10 cellular contexts compared by ENCODE assay signal in genomic region chrX:131288738-131289511, GRCh38. TPM values are rescaled to one million over a fixed set of nuclear protein-coding genes. Genes with fewer than 3 reads are reported as not detected.
DNase-seq lines count a peak whose midpoint lies in the region; ATAC-seq and TF ChIP-seq lines count a peak whose summit lies in the region.
"Had no signal": no experiment of that assay in that cellular context is flagged by ENCODE, and none has a peak within 500 bp of the region (broad histone marks: within the 10 kb centered on the region; RNA-seq: fewer than 3 reads in every experiment).

A gene with protein sequence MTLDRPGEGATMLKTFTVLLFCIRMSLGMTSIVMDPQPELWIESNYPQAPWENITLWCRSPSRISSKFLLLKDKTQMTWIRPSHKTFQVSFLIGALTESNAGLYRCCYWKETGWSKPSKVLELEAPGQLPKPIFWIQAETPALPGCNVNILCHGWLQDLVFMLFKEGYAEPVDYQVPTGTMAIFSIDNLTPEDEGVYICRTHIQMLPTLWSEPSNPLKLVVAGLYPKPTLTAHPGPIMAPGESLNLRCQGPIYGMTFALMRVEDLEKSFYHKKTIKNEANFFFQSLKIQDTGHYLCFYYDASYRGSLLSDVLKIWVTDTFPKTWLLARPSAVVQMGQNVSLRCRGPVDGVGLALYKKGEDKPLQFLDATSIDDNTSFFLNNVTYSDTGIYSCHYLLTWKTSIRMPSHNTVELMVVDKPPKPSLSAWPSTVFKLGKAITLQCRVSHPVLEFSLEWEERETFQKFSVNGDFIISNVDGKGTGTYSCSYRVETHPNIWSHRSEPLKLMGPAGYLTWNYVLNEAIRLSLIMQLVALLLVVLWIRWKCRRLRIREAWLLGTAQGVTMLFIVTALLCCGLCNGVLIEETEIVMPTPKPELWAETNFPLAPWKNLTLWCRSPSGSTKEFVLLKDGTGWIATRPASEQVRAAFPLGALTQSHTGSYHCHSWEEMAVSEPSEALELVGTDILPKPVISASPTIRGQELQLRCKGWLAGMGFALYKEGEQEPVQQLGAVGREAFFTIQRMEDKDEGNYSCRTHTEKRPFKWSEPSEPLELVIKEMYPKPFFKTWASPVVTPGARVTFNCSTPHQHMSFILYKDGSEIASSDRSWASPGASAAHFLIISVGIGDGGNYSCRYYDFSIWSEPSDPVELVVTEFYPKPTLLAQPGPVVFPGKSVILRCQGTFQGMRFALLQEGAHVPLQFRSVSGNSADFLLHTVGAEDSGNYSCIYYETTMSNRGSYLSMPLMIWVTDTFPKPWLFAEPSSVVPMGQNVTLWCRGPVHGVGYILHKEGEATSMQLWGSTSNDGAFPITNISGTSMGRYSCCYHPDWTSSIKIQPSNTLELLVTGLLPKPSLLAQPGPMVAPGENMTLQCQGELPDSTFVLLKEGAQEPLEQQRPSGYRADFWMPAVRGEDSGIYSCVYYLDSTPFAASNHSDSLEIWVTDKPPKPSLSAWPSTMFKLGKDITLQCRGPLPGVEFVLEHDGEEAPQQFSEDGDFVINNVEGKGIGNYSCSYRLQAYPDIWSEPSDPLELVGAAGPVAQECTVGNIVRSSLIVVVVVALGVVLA (N-terminal part only) (minus strand): TSS chrX:131289306. CDS start chrX:131286674, 2,632 bp downstream.

- CTCF ChIA-PET in Panc1 (lab: Charles Lee): no interaction called here

- H3K4me1 Mint-ChIP-seq in progenitor cell of endocrine pancreas (ENCODE audit: low read depth): peaks cover 12% of the 10 kb centered on the region
- H3K4me1 Mint-ChIP-seq: immature natural killer cell had no signal

- POLR2A ChIA-PET in Panc1 (lab: Charles Lee): no interaction called here

- no peaks in the 10 kb centered on the region for H3K9me3 Mint-ChIP-seq in progenitor cell of endocrine pancreas (ENCODE audit: low read depth)
- H3K9me3 Mint-ChIP-seq: immature natural killer cell had no signal

- no peaks in the 10 kb centered on the region for H3K27me3 Mint-ChIP-seq in progenitor cell of endocrine pancreas

- H3K27ac ChIP-seq in Panc1 (ENCODE audit: low read length) (no peak within 1 kb of the TSS), left ventricle myocardium inferior (replicated peaks) (no peak within 1 kb of the TSS)
- H3K27ac ChIP-seq: SK-N-MC had no signal

- peak; percentile 82 for ATAC-seq in GM19324 (IDR thresholded peaks at IDR 0.05; ENCODE audit: low FRiP score, unreplicated experiment)
- peak; percentile 73 for ATAC-seq in Panc1
- no peak for ATAC-seq in GM21529 (IDR thresholded peaks at IDR 0.05; ENCODE audit: unreplicated experiment)
- no peak for ATAC-seq in GM21825 (IDR thresholded peaks at IDR 0.05; ENCODE audit: unreplicated experiment)

- no TSS peak for BruUV-seq in Panc1 (replicated peaks; lab: Mats Ljungman, UMichigan)

- peak within 1 kb of the TSS; percentile 74 for H3K4me3 Mint-ChIP-seq in progenitor cell of endocrine pancreas (ENCODE audit: low read depth)

- peak within 1 kb of the TSS; percentile 76 for H3K27ac Mint-ChIP-seq in progenitor cell of endocrine pancreas
- H3K27ac Mint-ChIP-seq: immature natural killer cell had no signal

- in situ Hi-C loops in Panc1 (cut with HindIII; ENCODE audit: low pct_unique_long_range_greater_than_20kb, low sequenced_read_pairs): no loop called here

- H3K27me3 ChIP-seq in Panc1 (ENCODE audit: control insufficient read depth, insufficient read depth, low read length) (no peaks in the 10 kb centered on the region), left ventricle myocardium inferior (ENCODE audit: low read depth) (no peaks in the 10 kb centered on the region)

- H3K36me3 Mint-ChIP-seq in progenitor cell of endocrine pancreas (ENCODE audit: insufficient read depth): no peaks in the 10 kb centered on the region
- H3K36me3 Mint-ChIP-seq: immature natural killer cell had no signal

- DNase-seq in Panc1 (ENCODE audit: low read depth, low spot score) (no peak), left ventricle myocardium inferior (peak; percentile 30), progenitor cell of endocrine pancreas (ENCODE audit: low spot score, unreplicated experiment) (peak; percentile 28), SKM-1 (lab: John Stamatoyannopoulos, UW; ENCODE audit: unreplicated experiment) (no peak)
- DNase-seq in activated CD4-positive, CD25-positive, alpha-beta regulatory T cell (lab: John Stamatoyannopoulos, UW): no peak
- DNase-seq: immature natural killer cell had no signal

- H3K36me3 ChIP-seq in Panc1 (ENCODE audit: control insufficient read depth, insufficient read depth, low read length) (no peaks in the 10 kb centered on the region), left ventricle myocardium inferior (no peaks in the 10 kb centered on the region)

- H3K4me3 ChIP-seq in Panc1 (ENCODE audit: low read depth in 2 of 2, low read length in 2 of 2) (peak within 1 kb of the TSS; percentile 4 to 40; a peak in 3 of 4 replicates), left ventricle myocardium inferior (peak within 1 kb of the TSS; percentile 50)
- H3K4me3 ChIP-seq: SK-N-MC had no signal

- H3K9me3 ChIP-seq in Panc1 (ENCODE audit: control insufficient read depth, insufficient read depth, low read depth, low read length) (no peaks in the 10 kb centered on the region), left ventricle myocardium inferior (replicated peaks) (no peaks in the 10 kb centered on the region)

- TF ChIP-seq CTCF in Panc1 (IDR thresholded peaks at IDR 0.05) (no peak), left ventricle myocardium inferior (IDR thresholded peaks at IDR 0.05; ENCODE audit: borderline replicate concordance) (no peak), progenitor cell of endocrine pancreas (IDR thresholded peaks at IDR 0.05; ENCODE audit: unreplicated experiment) (no peak)

- H3K4me1 ChIP-seq in Panc1 (ENCODE audit: control insufficient read depth, insufficient read depth, low read length) (no peaks in the 10 kb centered on the region), left ventricle myocardium inferior (no peaks in the 10 kb centered on the region)

- intact Hi-C loops in Panc1 (cut with micrococcal nuclease; ENCODE audit: unreplicated experiment) (no loop called here), left ventricle myocardium inferior (cut with micrococcal nuclease) (no loop called here)

RNA-seq across cellular contexts. Expression of the gene that starts here (rescaled TPM):
- total RNA-seq in Panc1 (2021; ENCODE audit: unreplicated experiment): 0.08 TPM
- 0.05 TPM for polyA plus RNA-seq in Panc1 (2012; ENCODE audit: insufficient read length)
- 2.4 TPM for total RNA-seq in left ventricle myocardium inferior
- total RNA-seq in progenitor cell of endocrine pancreas: 13.8 and 14.6 TPM in 2 replicates
- polyA plus RNA-seq: immature natural killer cell had no signal

Comparison
In these comparisons a context has a peak if more than half of its experiments do, and no peak if none do; other contexts are left out.
1. Peak in ATAC-seq and H3K4me3 ChIP-seq in Panc1; RNA of the gene not detected or under 1 TPM.
2. DNase-seq: peak in left ventricle myocardium inferior (single experiment) and progenitor cell of endocrine pancreas (single experiment); none in Panc1 (single experiment), activated CD4-positive, CD25-positive, alpha-beta regulatory T cell (0 of 4) and SKM-1 (single experiment).